ENCODE assay signal across 1 cellular context in the genomic region with DNA sequence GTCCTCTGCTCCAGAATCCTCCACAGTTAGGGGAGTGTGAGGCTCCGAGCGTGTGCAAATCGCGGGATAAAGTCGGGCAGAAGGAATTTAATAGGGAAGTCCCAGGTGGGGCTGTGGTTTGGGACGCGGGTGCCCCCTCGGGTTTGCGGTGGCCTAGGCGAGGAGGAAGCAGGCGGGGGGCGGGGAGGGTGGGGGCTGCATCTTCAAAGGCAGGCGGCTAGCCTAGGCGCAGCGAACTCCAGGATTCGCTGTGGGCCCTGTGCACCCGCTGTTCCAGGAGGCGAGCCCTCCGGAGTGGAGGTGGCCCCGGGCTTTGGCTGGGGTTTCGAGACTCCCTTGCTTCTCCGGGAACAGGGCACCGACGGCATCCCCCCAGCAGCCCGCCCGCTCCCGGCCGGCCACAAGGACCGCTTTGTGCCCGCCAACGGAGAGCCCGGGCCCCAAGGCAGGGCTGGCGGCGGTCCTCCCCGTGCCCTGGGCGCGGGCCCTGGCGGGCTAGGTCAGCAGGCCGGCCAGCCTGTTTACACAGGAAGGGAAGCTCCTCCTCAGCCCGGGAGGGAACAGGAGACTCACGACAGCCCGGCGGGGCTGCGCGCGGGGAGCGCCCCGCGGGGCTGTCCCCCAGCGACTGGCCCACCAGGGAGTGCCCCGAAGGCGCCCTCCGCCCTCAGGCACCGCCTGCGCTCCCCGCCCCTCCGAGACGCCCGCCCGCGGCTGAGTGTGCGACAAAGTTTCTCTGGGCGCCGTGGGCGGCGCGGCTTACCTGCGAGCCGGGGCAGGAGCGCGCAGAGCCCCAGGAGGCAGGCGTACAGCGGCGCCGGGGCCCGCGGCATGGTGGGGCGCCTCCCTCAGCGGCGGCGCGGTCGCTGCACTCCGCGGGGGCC.
TF ChIP-seq lines count a peak whose summit lies in the region.

No MANE protein-coding gene starts in this region.

TF ChIP-seq in HepG2, 621 proteins besides CTCF, POLR2A, EP300 and RAD21 (continued from another document and continues in another):
- TF ChIP-seq, protein P1, sequence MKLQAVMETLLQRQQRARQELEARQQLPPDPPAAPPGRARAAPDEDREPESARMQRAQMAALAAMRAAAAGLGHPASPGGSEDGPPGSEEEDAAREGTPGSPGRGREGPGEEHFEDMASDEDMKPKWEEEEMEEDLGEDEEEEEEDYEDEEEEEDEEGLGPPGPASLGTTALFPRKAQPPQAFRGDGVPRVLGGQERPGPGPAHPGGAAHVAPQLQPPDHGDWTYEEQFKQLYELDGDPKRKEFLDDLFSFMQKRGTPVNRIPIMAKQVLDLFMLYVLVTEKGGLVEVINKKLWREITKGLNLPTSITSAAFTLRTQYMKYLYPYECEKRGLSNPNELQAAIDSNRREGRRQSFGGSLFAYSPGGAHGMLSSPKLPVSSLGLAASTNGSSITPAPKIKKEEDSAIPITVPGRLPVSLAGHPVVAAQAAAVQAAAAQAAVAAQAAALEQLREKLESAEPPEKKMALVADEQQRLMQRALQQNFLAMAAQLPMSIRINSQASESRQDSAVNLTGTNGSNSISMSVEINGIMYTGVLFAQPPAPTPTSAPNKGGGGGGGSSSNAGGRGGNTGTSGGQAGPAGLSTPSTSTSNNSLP (IDR thresholded peaks at IDR 0.05; ENCODE audit: low read depth, low read length): no peak
- TF ChIP-seq FIP1L1 (IDR thresholded peaks at IDR 0.05; ENCODE audit: borderline replicate concordance, insufficient read depth, low read depth, low read length) (no peak), AHR (CRISPR knock-in tag; IDR thresholded peaks at IDR 0.05) (no peak), MBD4 (IDR thresholded peaks at IDR 0.05; ENCODE audit: borderline replicate concordance, low read length) (no peak), EEA1 (CRISPR knock-in tag; IDR thresholded peaks at IDR 0.05; ENCODE audit: borderline replicate concordance) (no peak), ZNF781 (CRISPR knock-in tag; IDR thresholded peaks at IDR 0.05; ENCODE audit: borderline replicate concordance, not compliant biosample characterization) (no peak), ZNF761 (CRISPR knock-in tag; conservative IDR thresholded peaks at IDR 0.05) (no peak; the same call in 1 of the 2 replicates), NFATC3 (CRISPR knock-in tag; IDR thresholded peaks at IDR 0.05) (no peak), MXI1 (IDR thresholded peaks at IDR 0.05; ENCODE audit: borderline replicate concordance, low read depth, low read length) (peak; percentile 41; the same call in 1 of the 3 replicates), NFYB (CRISPR knock-in tag; IDR thresholded peaks at IDR 0.05) (no peak), IKZF1 (IDR thresholded peaks at IDR 0.05) (no peak), SMC3 (IDR thresholded peaks at IDR 0.05; ENCODE audit: low read length) (no peak), ZBTB21 (CRISPR knock-in tag; IDR thresholded peaks at IDR 0.05) (no peak), SALL1 (CRISPR knock-in tag; IDR thresholded peaks at IDR 0.05) (peak; percentile 47; the same call in 1 of the 2 replicates), ZNF788 (CRISPR knock-in tag; IDR thresholded peaks at IDR 0.05; ENCODE audit: borderline replicate concordance) (peak; percentile 43; the same call in 1 of the 2 replicates), ZNF501 (CRISPR knock-in tag; IDR thresholded peaks at IDR 0.05) (no peak), ZFP36 (IDR thresholded peaks at IDR 0.05; ENCODE audit: borderline replicate concordance, low read depth, low read length, partially characterized antibody) (no peak), ZFY (CRISPR knock-in tag; IDR thresholded peaks at IDR 0.05) (peak; percentile 68), ZNF777 (CRISPR knock-in tag; IDR thresholded peaks at IDR 0.05) (peak; percentile 82), ISL2 (CRISPR knock-in tag; IDR thresholded peaks at IDR 0.05) (peak; percentile 41), ZNF343 (CRISPR knock-in tag; IDR thresholded peaks at IDR 0.05) (0 out of 2 replicates have a peak, but pooled peaks have one; percentile 21), HNRNPH1 (optimal IDR thresholded peaks at IDR 0.05; ENCODE audit: low read depth, low read length) (no peak), ZNF17 (CRISPR knock-in tag; IDR thresholded peaks at IDR 0.05) (no peak), RXRB (CRISPR knock-in tag; IDR thresholded peaks at IDR 0.05; ENCODE audit: borderline replicate concordance) (0 out of 2 replicates have a peak, but pooled peaks have one; percentile 13), CHCHD3 (CRISPR knock-in tag; IDR thresholded peaks at IDR 0.05) (0 out of 2 replicates have a peak, but pooled peaks have one; percentile 15), ZNF546 (CRISPR knock-in tag; conservative IDR thresholded peaks at IDR 0.05) (no peak), ZNF510 (CRISPR knock-in tag; IDR thresholded peaks at IDR 0.05; ENCODE audit: low read depth) (no peak), ZNF772 (CRISPR knock-in tag; IDR thresholded peaks at IDR 0.05) (peak; percentile 55; the same call in 1 of the 2 replicates), KDM5A (IDR thresholded peaks at IDR 0.05; ENCODE audit: borderline replicate concordance, low read length) (no peak), FOXK1 (CRISPR knock-in tag; IDR thresholded peaks at IDR 0.05; ENCODE audit: borderline replicate concordance, low read depth) (peak; percentile 73; the same call in 1 of the 2 replicates), ZNF556 (CRISPR knock-in tag; IDR thresholded peaks at IDR 0.05; ENCODE audit: borderline replicate concordance) (no peak)
- TF ChIP-seq, protein P2, sequence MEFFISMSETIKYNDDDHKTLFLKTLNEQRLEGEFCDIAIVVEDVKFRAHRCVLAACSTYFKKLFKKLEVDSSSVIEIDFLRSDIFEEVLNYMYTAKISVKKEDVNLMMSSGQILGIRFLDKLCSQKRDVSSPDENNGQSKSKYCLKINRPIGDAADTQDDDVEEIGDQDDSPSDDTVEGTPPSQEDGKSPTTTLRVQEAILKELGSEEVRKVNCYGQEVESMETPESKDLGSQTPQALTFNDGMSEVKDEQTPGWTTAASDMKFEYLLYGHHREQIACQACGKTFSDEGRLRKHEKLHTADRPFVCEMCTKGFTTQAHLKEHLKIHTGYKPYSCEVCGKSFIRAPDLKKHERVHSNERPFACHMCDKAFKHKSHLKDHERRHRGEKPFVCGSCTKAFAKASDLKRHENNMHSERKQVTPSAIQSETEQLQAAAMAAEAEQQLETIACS (CRISPR knock-in tag; IDR thresholded peaks at IDR 0.05): no peak
- TF ChIP-seq, protein P3, sequence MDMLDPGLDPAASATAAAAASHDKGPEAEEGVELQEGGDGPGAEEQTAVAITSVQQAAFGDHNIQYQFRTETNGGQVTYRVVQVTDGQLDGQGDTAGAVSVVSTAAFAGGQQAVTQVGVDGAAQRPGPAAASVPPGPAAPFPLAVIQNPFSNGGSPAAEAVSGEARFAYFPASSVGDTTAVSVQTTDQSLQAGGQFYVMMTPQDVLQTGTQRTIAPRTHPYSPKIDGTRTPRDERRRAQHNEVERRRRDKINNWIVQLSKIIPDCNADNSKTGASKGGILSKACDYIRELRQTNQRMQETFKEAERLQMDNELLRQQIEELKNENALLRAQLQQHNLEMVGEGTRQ (IDR thresholded peaks at IDR 0.05; ENCODE audit: low read depth, low read length): no peak
- TF ChIP-seq, protein P3 (CRISPR knock-in tag; IDR thresholded peaks at IDR 0.05; ENCODE audit: borderline replicate concordance): no peak
- TF ChIP-seq, protein P4, sequence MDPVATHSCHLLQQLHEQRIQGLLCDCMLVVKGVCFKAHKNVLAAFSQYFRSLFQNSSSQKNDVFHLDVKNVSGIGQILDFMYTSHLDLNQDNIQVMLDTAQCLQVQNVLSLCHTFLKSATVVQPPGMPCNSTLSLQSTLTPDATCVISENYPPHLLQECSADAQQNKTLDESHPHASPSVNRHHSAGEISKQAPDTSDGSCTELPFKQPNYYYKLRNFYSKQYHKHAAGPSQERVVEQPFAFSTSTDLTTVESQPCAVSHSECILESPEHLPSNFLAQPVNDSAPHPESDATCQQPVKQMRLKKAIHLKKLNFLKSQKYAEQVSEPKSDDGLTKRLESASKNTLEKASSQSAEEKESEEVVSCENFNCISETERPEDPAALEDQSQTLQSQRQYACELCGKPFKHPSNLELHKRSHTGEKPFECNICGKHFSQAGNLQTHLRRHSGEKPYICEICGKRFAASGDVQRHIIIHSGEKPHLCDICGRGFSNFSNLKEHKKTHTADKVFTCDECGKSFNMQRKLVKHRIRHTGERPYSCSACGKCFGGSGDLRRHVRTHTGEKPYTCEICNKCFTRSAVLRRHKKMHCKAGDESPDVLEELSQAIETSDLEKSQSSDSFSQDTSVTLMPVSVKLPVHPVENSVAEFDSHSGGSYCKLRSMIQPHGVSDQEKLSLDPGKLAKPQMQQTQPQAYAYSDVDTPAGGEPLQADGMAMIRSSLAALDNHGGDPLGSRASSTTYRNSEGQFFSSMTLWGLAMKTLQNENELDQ (CRISPR knock-in tag; IDR thresholded peaks at IDR 0.05; ENCODE audit: borderline replicate concordance): no peak
- TF ChIP-seq, protein P5, sequence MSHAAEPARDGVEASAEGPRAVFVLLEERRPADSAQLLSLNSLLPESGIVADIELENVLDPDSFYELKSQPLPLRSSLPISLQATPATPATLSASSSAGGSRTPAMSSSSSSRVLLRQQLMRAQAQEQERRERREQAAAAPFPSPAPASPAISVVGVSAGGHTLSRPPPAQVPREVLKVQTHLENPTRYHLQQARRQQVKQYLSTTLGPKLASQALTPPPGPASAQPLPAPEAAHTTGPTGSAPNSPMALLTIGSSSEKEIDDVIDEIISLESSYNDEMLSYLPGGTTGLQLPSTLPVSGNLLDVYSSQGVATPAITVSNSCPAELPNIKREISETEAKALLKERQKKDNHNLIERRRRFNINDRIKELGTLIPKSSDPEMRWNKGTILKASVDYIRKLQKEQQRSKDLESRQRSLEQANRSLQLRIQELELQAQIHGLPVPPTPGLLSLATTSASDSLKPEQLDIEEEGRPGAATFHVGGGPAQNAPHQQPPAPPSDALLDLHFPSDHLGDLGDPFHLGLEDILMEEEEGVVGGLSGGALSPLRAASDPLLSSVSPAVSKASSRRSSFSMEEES (CRISPR knock-in tag; IDR thresholded peaks at IDR 0.05): no peak
- TF ChIP-seq, protein P6, sequence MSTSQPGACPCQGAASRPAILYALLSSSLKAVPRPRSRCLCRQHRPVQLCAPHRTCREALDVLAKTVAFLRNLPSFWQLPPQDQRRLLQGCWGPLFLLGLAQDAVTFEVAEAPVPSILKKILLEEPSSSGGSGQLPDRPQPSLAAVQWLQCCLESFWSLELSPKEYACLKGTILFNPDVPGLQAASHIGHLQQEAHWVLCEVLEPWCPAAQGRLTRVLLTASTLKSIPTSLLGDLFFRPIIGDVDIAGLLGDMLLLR (CRISPR knock-in tag; IDR thresholded peaks at IDR 0.05): no peak; the same call in 1 of the 2 replicates
- TF ChIP-seq, protein P7, sequence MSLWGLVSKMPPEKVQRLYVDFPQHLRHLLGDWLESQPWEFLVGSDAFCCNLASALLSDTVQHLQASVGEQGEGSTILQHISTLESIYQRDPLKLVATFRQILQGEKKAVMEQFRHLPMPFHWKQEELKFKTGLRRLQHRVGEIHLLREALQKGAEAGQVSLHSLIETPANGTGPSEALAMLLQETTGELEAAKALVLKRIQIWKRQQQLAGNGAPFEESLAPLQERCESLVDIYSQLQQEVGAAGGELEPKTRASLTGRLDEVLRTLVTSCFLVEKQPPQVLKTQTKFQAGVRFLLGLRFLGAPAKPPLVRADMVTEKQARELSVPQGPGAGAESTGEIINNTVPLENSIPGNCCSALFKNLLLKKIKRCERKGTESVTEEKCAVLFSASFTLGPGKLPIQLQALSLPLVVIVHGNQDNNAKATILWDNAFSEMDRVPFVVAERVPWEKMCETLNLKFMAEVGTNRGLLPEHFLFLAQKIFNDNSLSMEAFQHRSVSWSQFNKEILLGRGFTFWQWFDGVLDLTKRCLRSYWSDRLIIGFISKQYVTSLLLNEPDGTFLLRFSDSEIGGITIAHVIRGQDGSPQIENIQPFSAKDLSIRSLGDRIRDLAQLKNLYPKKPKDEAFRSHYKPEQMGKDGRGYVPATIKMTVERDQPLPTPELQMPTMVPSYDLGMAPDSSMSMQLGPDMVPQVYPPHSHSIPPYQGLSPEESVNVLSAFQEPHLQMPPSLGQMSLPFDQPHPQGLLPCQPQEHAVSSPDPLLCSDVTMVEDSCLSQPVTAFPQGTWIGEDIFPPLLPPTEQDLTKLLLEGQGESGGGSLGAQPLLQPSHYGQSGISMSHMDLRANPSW (CRISPR knock-in tag; IDR thresholded peaks at IDR 0.05; ENCODE audit: borderline replicate concordance): no peak
